19 cellular contexts compared by ENCODE assay signal in genomic region chr6:169791721-169792131, GRCh38. TPM values are rescaled to one million over a fixed set of nuclear protein-coding genes. Genes with fewer than 3 reads are reported as not detected.
DNase-seq lines count a peak whose midpoint lies in the region; ATAC-seq and TF ChIP-seq lines count a peak whose summit lies in the region.
"Had no signal": no experiment of that assay in that cellular context is flagged by ENCODE, and none has a peak within 500 bp of the region (broad histone marks: within the 10 kb centered on the region; RNA-seq: fewer than 3 reads in every experiment).

No MANE protein-coding gene starts in this region.

- no peak for TF ChIP-seq POLR2A in vagina (IDR thresholded peaks at IDR 0.05)

- H3K4me3 Mint-ChIP-seq in central memory CD8-positive, alpha-beta T cell: peak overlapping the region; percentile 57
- H3K4me3 Mint-ChIP-seq in naive B cell: peak overlapping the region in 5 of 8 donors; percentile 21 to 90 (median 81)

- DNase-seq in cardiac septum (ENCODE audit: low spot score) (peak; percentile 15), left ventricle myocardium superior (no peak), naive B cell (no peak), vagina (ENCODE audit: extremely low spot score in 2 of 2) (peak; percentile 43 to 80), globus pallidus (ENCODE audit: low spot score) (no peak)
- DNase-seq in central memory CD8-positive, alpha-beta T cell (ENCODE audit: low spot score in 2 of 2): no peak
- DNase-seq: activated effector memory CD4-positive, alpha-beta T cell treated with anti-CD3 and anti-CD28 coated beads, Interleukin-2, amount 50 U/mL, for 16 hours; caudate nucleus; CD4-positive, alpha-beta memory T cell; effector CD8-positive, alpha-beta T cell; heart right ventricle; KBM-7; NCI-H2081 treated with DMSO at 0.1 percent for 48 hours; SHP77; trophoblast cell had no signal

- no peak for TF ChIP-seq CTCF in vagina (IDR thresholded peaks at IDR 0.05)

- no peak overlapping the region for H3K27ac ChIP-seq in vagina
- H3K27ac ChIP-seq: adrenal gland had no signal

- peaks cover 19% of the 10 kb centered on the region for H3K4me1 Mint-ChIP-seq in central memory CD8-positive, alpha-beta T cell
- H3K4me1 Mint-ChIP-seq in naive B cell: peaks cover 5 to 15% (median 8%) of the 10 kb centered on the region in 3 donors

- H3K36me3 ChIP-seq in vagina: no peaks in the 10 kb centered on the region
- H3K36me3 ChIP-seq: adrenal gland, HAP-1, heart right ventricle had no signal

- ATAC-seq in left ventricle myocardium superior: no peak
- no peak for ATAC-seq in central memory CD8-positive, alpha-beta T cell (replicated peaks; ENCODE audit: extremely low read depth, poor library complexity, severe bottlenecking)
- no peak for ATAC-seq in naive B cell (ENCODE audit: low read depth in 2 of 2)
- ATAC-seq in HG03095 (IDR thresholded peaks at IDR 0.05; ENCODE audit: unreplicated experiment): no peak
- no peak for ATAC-seq in HG02885 (IDR thresholded peaks at IDR 0.05; ENCODE audit: poor library complexity, unreplicated experiment)
- ATAC-seq: heart right ventricle had no signal

- peaks cover 17% of the 10 kb centered on the region for H3K4me1 ChIP-seq in vagina

- no peaks in the 10 kb centered on the region for H3K27me3 ChIP-seq in vagina
- H3K27me3 ChIP-seq: adrenal gland had no signal

- peaks cover 60% of the 10 kb centered on the region for H3K27me3 Mint-ChIP-seq in central memory CD8-positive, alpha-beta T cell
- peaks cover 45 to 74% (median 57%) of the 10 kb centered on the region in 3 donors for H3K27me3 Mint-ChIP-seq in naive B cell

- peaks cover 3% of the 10 kb centered on the region for H3K36me3 Mint-ChIP-seq in central memory CD8-positive, alpha-beta T cell (ENCODE audit: insufficient read depth)
- H3K36me3 Mint-ChIP-seq in naive B cell: no peaks in the 10 kb centered on the region
- H3K36me3 Mint-ChIP-seq: CD4-positive, alpha-beta memory T cell had no signal

- H3K9me3 Mint-ChIP-seq in central memory CD8-positive, alpha-beta T cell: no peaks in the 10 kb centered on the region
- H3K9me3 Mint-ChIP-seq in naive B cell: no peaks in the 10 kb centered on the region

- H3K4me3 ChIP-seq in vagina: no peak overlapping the region
- H3K4me3 ChIP-seq: adrenal gland, HAP-1 had no signal

- no peak overlapping the region for H3K27ac Mint-ChIP-seq in central memory CD8-positive, alpha-beta T cell (ENCODE audit: low read depth)
- no peak overlapping the region for H3K27ac Mint-ChIP-seq in naive B cell
- H3K27ac Mint-ChIP-seq: CD4-positive, alpha-beta memory T cell had no signal

- no peaks in the 10 kb centered on the region for H3K9me3 ChIP-seq in vagina
- H3K9me3 ChIP-seq: adrenal gland, HAP-1, heart right ventricle had no signal

- intact Hi-C loops in cardiac septum (cut with DNase I): loop anchor here (2.0 kb wide), 1 partner anchor 739 kb away; no protein-coding TSS in a partner anchor
- intact Hi-C loops in left ventricle myocardium superior (cut with micrococcal nuclease): no loop called here
- intact Hi-C loops in vagina (cut with DNase I): no loop called here

RNA-seq across cellular contexts. Expression of gene ERMARD, which starts 40.3 kb away (rescaled TPM):
- total RNA-seq in cardiac septum (11.3 TPM), left ventricle myocardium superior (9.4 TPM), vagina (41.5 TPM)
- polyA plus RNA-seq in naive B cell (ENCODE audit: low read depth in 6 of 6): 10 to 100 TPM in 4 of 6 donors, 1 to 10 TPM in 2; 8.2 to 19.4 (median 12.9) TPM

RNA-seq across cellular contexts. Expression of gene DYNLT2, which starts 40.4 kb away (rescaled TPM):
- total RNA-seq in cardiac septum: 0.83 TPM
- total RNA-seq in left ventricle myocardium superior: 0.62 TPM
- polyA plus RNA-seq in naive B cell (ENCODE audit: low read depth in 6 of 6): under 1 TPM in 5 of 6 donors, not detected in 1; 0.56 to 0.98 (median 0.57) TPM
- total RNA-seq in vagina: 3.2 TPM

Comparison
In these comparisons a context has a peak if more than half of its experiments do, and no peak if none do; other contexts are left out.
1. DNase-seq: peak in cardiac septum (single experiment) and vagina (2 of 2); none in left ventricle myocardium superior (single experiment), central memory CD8-positive, alpha-beta T cell (0 of 2), naive B cell (single experiment) and globus pallidus (single experiment).